In genomic region chr22:18972591-18972990, GRCh38 we compare ENCODE assay signal across 2 cellular contexts. TPM values are rescaled to one million over a fixed set of nuclear protein-coding genes. Genes with fewer than 3 reads are reported as not detected.
"Had no signal": no experiment of that assay in that cellular context is flagged by ENCODE, and none has a peak within 500 bp of the region (broad histone marks: within the 10 kb centered on the region; RNA-seq: fewer than 3 reads in every experiment).

No MANE protein-coding gene starts in this region.

RNA-seq across cellular contexts. Expression of gene PRODH, which starts 36.5 kb away (rescaled TPM):
- total RNA-seq: activated B cell treated with CpG ODN at 0.5 μM for 24 hours; activated CD8-positive, alpha-beta T cell treated with anti-CD3 and anti-CD28 coated beads for 36 hours had no signal
